ENCODE assay signal across 24 cellular contexts in genomic region chr7:42671627-42672026, GRCh38.
DNase-seq lines count a peak whose midpoint lies in the region; ATAC-seq, FAIRE-seq and TF ChIP-seq lines count a peak whose summit lies in the region.
"Had no signal": no experiment of that assay in that cellular context is flagged by ENCODE, and none has a peak within 500 bp of the region (broad histone marks: within the 10 kb centered on the region; RNA-seq: fewer than 3 reads in every experiment).

No MANE protein-coding gene starts in this region.

- H3K27ac Mint-ChIP-seq in MCF 10A (ENCODE audit: low read depth, unreplicated experiment) = peak overlapping the region; percentile 89
- no peak overlapping the region for H3K27ac Mint-ChIP-seq in activated T-helper 17 cell treated with anti-CD3 and anti-CD28 coated beads, Interleukin-2, amount 50 U/mL, for 72 hours
- H3K27ac Mint-ChIP-seq: activated CD4-positive, alpha-beta memory T cell treated with anti-CD3 and anti-CD28 coated beads for 36 hours; activated naive CD8-positive, alpha-beta T cell treated with anti-CD3 and anti-CD28 coated beads, Interleukin-2, amount 10 ng/mL, durations not matched to agents 7 days and 5 days; stimulated activated memory B cell treated with anti-CD40 and anti-IgM and Interleukin-4, amounts not matched to agents 10 μg/mL and 1 μg/mL and 100 μg/mL, for 72 hours; type B pancreatic cell had no signal

- TF ChIP-seq CTCF in MCF 10A (IDR thresholded peaks at IDR 0.05; ENCODE audit: unreplicated experiment) (no peak), breast epithelium (IDR thresholded peaks at IDR 0.05) (no peak), fibroblast of the aortic adventitia (IDR thresholded peaks at IDR 0.05; ENCODE audit: insufficient read depth, low read length) (no peak), GM10266 (IDR thresholded peaks at IDR 0.05; ENCODE audit: control insufficient read depth, insufficient read depth, low read depth, missing control alignments) (no peak)

- no peak overlapping the region for H3K4me3 Mint-ChIP-seq in MCF 10A (ENCODE audit: unreplicated experiment)
- no peak overlapping the region for H3K4me3 Mint-ChIP-seq in activated T-helper 17 cell treated with anti-CD3 and anti-CD28 coated beads, Interleukin-2, amount 50 U/mL, for 72 hours
- H3K4me3 Mint-ChIP-seq: activated CD4-positive, alpha-beta memory T cell treated with anti-CD3 and anti-CD28 coated beads for 36 hours; activated naive CD8-positive, alpha-beta T cell treated with anti-CD3 and anti-CD28 coated beads, Interleukin-2, amount 10 ng/mL, durations not matched to agents 7 days and 5 days; central memory CD8-positive, alpha-beta T cell; stimulated activated memory B cell treated with anti-CD40 and anti-IgM and Interleukin-4, amounts not matched to agents 10 μg/mL and 1 μg/mL and 100 μg/mL, for 72 hours; type B pancreatic cell had no signal

- WGBS in small intestine, 3 donors = 54 to 70% (median 64%) methylated on average over 1 of the region's 1 CpG

- intact Hi-C loops in MCF 10A (cut with micrococcal nuclease) = loop anchor here (10.0 kb wide), 1 partner anchor 177 kb away; no protein-coding TSS in a partner anchor
- intact Hi-C loops in breast epithelium (cut with DNase I; ENCODE audit: low total_unique reads) = no loop called here

- FAIRE-seq in small intestine (lab: Jason Lieb, UNC) = no peak
- FAIRE-seq: TTC549 had no signal

- ATAC-seq in activated T-helper 17 cell treated with anti-CD3 and anti-CD28 coated beads, Interleukin-2, amount 50 U/mL, for 72 hours (replicated peaks) = peak; percentile 63
- ATAC-seq in GM18502 (IDR thresholded peaks at IDR 0.05; ENCODE audit: poor library complexity, unreplicated experiment) = no peak
- ATAC-seq in HG02642 (IDR thresholded peaks at IDR 0.05; ENCODE audit: poor library complexity, unreplicated experiment) = no peak
- ATAC-seq: stimulated activated memory B cell treated with anti-CD40 and anti-IgM and Interleukin-4, amounts not matched to agents 10 μg/mL and 1 μg/mL and 100 μg/mL, for 72 hours had no signal

- H3K27ac ChIP-seq in breast epithelium = no peak overlapping the region
- H3K27ac ChIP-seq in small intestine (ENCODE audit: low read depth in 1 of 2, low read length in 1 of 2) = no peak overlapping the region
- H3K27ac ChIP-seq: HL-60, KMS-11, spleen had no signal

- no TSS peak for BruUV-seq in MCF 10A (replicated peaks; lab: Mats Ljungman, UMichigan)

- H3K36me3 ChIP-seq in breast epithelium (no peaks in the 10 kb centered on the region), small intestine (ENCODE audit: control insufficient read depth in 2 of 2, insufficient read depth in 2 of 2, low read length in 2 of 2) (no peaks in the 10 kb centered on the region)
- H3K36me3 ChIP-seq: spleen had no signal

- H3K4me3 ChIP-seq in breast epithelium (no peak overlapping the region), fibroblast of the aortic adventitia (ENCODE audit: low read depth, low read length) (no peak overlapping the region), small intestine (ENCODE audit: low read depth in 1 of 2, low read length in 2 of 2) (no peak overlapping the region)
- H3K4me3 ChIP-seq: spleen had no signal

- no peaks in the 10 kb centered on the region for H3K36me3 Mint-ChIP-seq in MCF 10A (ENCODE audit: insufficient read depth, unreplicated experiment)
- H3K36me3 Mint-ChIP-seq in activated T-helper 17 cell treated with anti-CD3 and anti-CD28 coated beads, Interleukin-2, amount 50 U/mL, for 72 hours (ENCODE audit: low read depth) = no peaks in the 10 kb centered on the region
- H3K36me3 Mint-ChIP-seq: activated naive CD8-positive, alpha-beta T cell treated with anti-CD3 and anti-CD28 coated beads, Interleukin-2, amount 10 ng/mL, durations not matched to agents 7 days and 5 days; stimulated activated memory B cell treated with anti-CD40 and anti-IgM and Interleukin-4, amounts not matched to agents 10 μg/mL and 1 μg/mL and 100 μg/mL, for 72 hours had no signal

- TF ChIP-seq POLR2A in breast epithelium (IDR thresholded peaks at IDR 0.05) = no peak

- CTCF ChIA-PET in MCF 10A (lab: Yijun Ruan, JAX) = interaction anchor here (0.6 kb wide), 1 partner anchor 681 kb away, joined by 3 read pairs; no protein-coding TSS in a partner anchor

- peaks cover 11% of the 10 kb centered on the region for H3K9me3 Mint-ChIP-seq in MCF 10A (ENCODE audit: unreplicated experiment)
- peaks cover 10% of the 10 kb centered on the region for H3K9me3 Mint-ChIP-seq in activated T-helper 17 cell treated with anti-CD3 and anti-CD28 coated beads, Interleukin-2, amount 50 U/mL, for 72 hours

- H3K9me3 ChIP-seq in breast epithelium (peaks cover 0 to 6% of the 10 kb centered on the region in 2 donors), small intestine (ENCODE audit: control insufficient read depth, low read depth) (no peaks in the 10 kb centered on the region)
- H3K9me3 ChIP-seq: Caco-2 had no signal

- DNase-seq in MCF 10A (ENCODE audit: unreplicated experiment) = peak; percentile 95
- no peak for DNase-seq in breast epithelium (ENCODE audit: low spot score in 2 of 2)
- peak; percentile 80 for DNase-seq in fibroblast of the aortic adventitia (ENCODE audit: low read depth)
- no peak for DNase-seq in small intestine
- DNase-seq in GM10266 (ENCODE audit: extremely low spot score) = no peak
- DNase-seq: ACHN; activated CD4-positive, alpha-beta memory T cell treated with anti-CD3 and anti-CD28 coated beads for 36 hours; activated naive CD8-positive, alpha-beta T cell treated with anti-CD3 and anti-CD28 coated beads, Interleukin-2, amount 10 ng/mL, durations not matched to agents 7 days and 5 days; activated T-cell treated with anti-CD3 and anti-CD28 coated beads, Interleukin-2, amount 50 U/mL, for 48 hours; Caco-2; GF-D8; head of caudate nucleus; NCI-H1694; NCI-H510A; spleen had no signal

- H3K4me1 ChIP-seq in breast epithelium (no peaks in the 10 kb centered on the region), small intestine (ENCODE audit: control insufficient read depth in 2 of 2, insufficient read depth in 1 of 2, low read depth in 1 of 2, low read length in 1 of 2) (no peaks in the 10 kb centered on the region)
- H3K4me1 ChIP-seq: Caco-2, spleen had no signal

- no peaks in the 10 kb centered on the region for H3K27me3 ChIP-seq in breast epithelium
- no peaks in the 10 kb centered on the region for H3K27me3 ChIP-seq in small intestine (ENCODE audit: control insufficient read depth in 2 of 2, insufficient read depth in 2 of 2, low read length in 2 of 2)
- H3K27me3 ChIP-seq: spleen had no signal

- H3K27me3 Mint-ChIP-seq in MCF 10A (ENCODE audit: insufficient read depth, unreplicated experiment) = no peaks in the 10 kb centered on the region
- no peaks in the 10 kb centered on the region for H3K27me3 Mint-ChIP-seq in activated T-helper 17 cell treated with anti-CD3 and anti-CD28 coated beads, Interleukin-2, amount 50 U/mL, for 72 hours
- H3K27me3 Mint-ChIP-seq: activated CD4-positive, alpha-beta memory T cell treated with anti-CD3 and anti-CD28 coated beads for 36 hours; activated naive CD8-positive, alpha-beta T cell treated with anti-CD3 and anti-CD28 coated beads, Interleukin-2, amount 10 ng/mL, durations not matched to agents 7 days and 5 days; central memory CD8-positive, alpha-beta T cell; stimulated activated memory B cell treated with anti-CD40 and anti-IgM and Interleukin-4, amounts not matched to agents 10 μg/mL and 1 μg/mL and 100 μg/mL, for 72 hours; type B pancreatic cell had no signal

- peaks cover 42% of the 10 kb centered on the region for H3K4me1 Mint-ChIP-seq in MCF 10A (ENCODE audit: insufficient read depth, unreplicated experiment)
- no peaks in the 10 kb centered on the region for H3K4me1 Mint-ChIP-seq in activated T-helper 17 cell treated with anti-CD3 and anti-CD28 coated beads, Interleukin-2, amount 50 U/mL, for 72 hours
- H3K4me1 Mint-ChIP-seq: activated naive CD8-positive, alpha-beta T cell treated with anti-CD3 and anti-CD28 coated beads, Interleukin-2, amount 10 ng/mL, durations not matched to agents 7 days and 5 days; central memory CD8-positive, alpha-beta T cell; stimulated activated memory B cell treated with anti-CD40 and anti-IgM and Interleukin-4, amounts not matched to agents 10 μg/mL and 1 μg/mL and 100 μg/mL, for 72 hours had no signal

- POLR2A ChIA-PET in MCF 10A (lab: Yijun Ruan, JAX) = interaction anchor here (0.6 to 2.8 kb wide), 16 partner anchors 12 to 600 kb away, joined by 3 to 14 read pairs (median 4); partner anchors contain the start of gene GLI3

Comparison
In these comparisons a context has a peak if more than half of its experiments do, and no peak if none do; other contexts are left out.
1. DNase-seq: peak in MCF 10A (single experiment) and fibroblast of the aortic adventitia (single experiment); none in breast epithelium (0 of 2), small intestine (single experiment) and GM10266 (single experiment).